ENCODE assay signal across 7 cellular contexts in genomic region chr15:90868261-90868689, GRCh38. TPM values are rescaled to one million over a fixed set of nuclear protein-coding genes. Genes with fewer than 3 reads are reported as not detected.
DNase-seq lines count a peak whose midpoint lies in the region; ATAC-seq and TF ChIP-seq lines count a peak whose summit lies in the region.

Gene FURIN (plus strand): TSS chr15:90868588. CDS start chr15:90875741, 7,153 bp downstream.

- TF ChIP-seq RAD21 in Ishikawa (IDR thresholded peaks at IDR 0.05; ENCODE audit: low read depth), result no peak

- peak within 1 kb of the TSS; percentile 97 for H3K27ac Mint-ChIP-seq in activated CD4-positive, alpha-beta memory T cell treated with anti-CD3 and anti-CD28 coated beads for 36 hours

- TF ChIP-seq CTCF in left ventricle myocardium inferior (IDR thresholded peaks at IDR 0.05; ENCODE audit: borderline replicate concordance) (no peak), spleen (IDR thresholded peaks at IDR 0.05 in 8 of 11, conservative IDR thresholded peaks at IDR 0.05 in 3 of 11) (no peak)

- no peaks in the 10 kb centered on the region for H3K9me3 Mint-ChIP-seq in activated CD4-positive, alpha-beta memory T cell treated with anti-CD3 and anti-CD28 coated beads for 36 hours

- no peak for TF ChIP-seq POLR2A in spleen (IDR thresholded peaks at IDR 0.05)

- H3K27me3 Mint-ChIP-seq in activated CD4-positive, alpha-beta memory T cell treated with anti-CD3 and anti-CD28 coated beads for 36 hours, result no peaks in the 10 kb centered on the region

- no peak within 1 kb of the TSS for H3K4me3 ChIP-seq in left ventricle myocardium inferior
- peak within 1 kb of the TSS in 1 of 8 donors; percentile 93 for H3K4me3 ChIP-seq in spleen

- H3K4me1 ChIP-seq in left ventricle myocardium inferior, result peaks cover 62% of the 10 kb centered on the region
- H3K4me1 ChIP-seq in spleen, result peaks cover 26 to 67% (median 46%) of the 10 kb centered on the region in 6 donors

- peak; percentile 56 for DNase-seq in activated CD4-positive, alpha-beta memory T cell treated with anti-CD3 and anti-CD28 coated beads for 36 hours
- DNase-seq in left ventricle myocardium inferior, result no peak
- no peak for DNase-seq in spleen
- DNase-seq in RKO (ENCODE audit: low spot score), result no peak

- POLR2A ChIA-PET in activated CD4-positive, alpha-beta memory T cell treated with anti-CD3 and anti-CD28 coated beads for 36 hours (lab: Charles Lee), result interaction anchor here (1.1 to 1.8 kb wide), 4 partner anchors 10 to 38 kb away, joined by 4 to 9 read pairs (median 6); no protein-coding TSS in a partner anchor

- H3K4me1 Mint-ChIP-seq in activated CD4-positive, alpha-beta memory T cell treated with anti-CD3 and anti-CD28 coated beads for 36 hours (ENCODE audit: low read depth), result peaks cover 56% of the 10 kb centered on the region

- intact Hi-C loops in activated CD4-positive, alpha-beta memory T cell treated with anti-CD3 and anti-CD28 coated beads for 36 hours (cut with micrococcal nuclease), result loop anchor here (2.0 kb wide), 1 partner anchor 15 kb away; no protein-coding TSS in a partner anchor
- intact Hi-C loops in left ventricle myocardium inferior (cut with micrococcal nuclease) (no loop called here), spleen (cut with DNase I; ENCODE audit: low total_unique reads) (no loop called here)

- WGBS in spleen, 5 donors, result 85 to 95% (median 90%) methylated on average over 5 to 6 of the region's 6 CpGs

- H3K36me3 ChIP-seq in left ventricle myocardium inferior (no peaks in the 10 kb centered on the region), spleen (no peaks in the 10 kb centered on the region)

- H3K9me3 ChIP-seq in left ventricle myocardium inferior (replicated peaks), result no peaks in the 10 kb centered on the region
- H3K9me3 ChIP-seq in spleen, result no peaks in the 10 kb centered on the region

- ATAC-seq in GM18867 (IDR thresholded peaks at IDR 0.05; ENCODE audit: unreplicated experiment) (no peak), GM19452 (IDR thresholded peaks at IDR 0.05; ENCODE audit: unreplicated experiment) (no peak)

- no peak for TF ChIP-seq EP300 in Ishikawa (IDR thresholded peaks at IDR 0.05; ENCODE audit: borderline replicate concordance)

- no peaks in the 10 kb centered on the region for H3K27me3 ChIP-seq in left ventricle myocardium inferior (ENCODE audit: low read depth)
- H3K27me3 ChIP-seq in spleen (replicated peaks in 1 of 7), result no peaks in the 10 kb centered on the region

- H3K27ac ChIP-seq in left ventricle myocardium inferior (replicated peaks) (peak within 1 kb of the TSS; percentile 98), spleen (peak within 1 kb of the TSS; percentile 79 to 98 (median 96))

- H3K36me3 Mint-ChIP-seq in activated CD4-positive, alpha-beta memory T cell treated with anti-CD3 and anti-CD28 coated beads for 36 hours, result peaks cover 34% of the 10 kb centered on the region

- CTCF ChIA-PET in activated CD4-positive, alpha-beta memory T cell treated with anti-CD3 and anti-CD28 coated beads for 36 hours (lab: Charles Lee), result interaction anchor here (0.5 to 1.5 kb wide), 5 partner anchors 18 to 182 kb away, joined by 3 to 6 read pairs (median 3); partner anchors contain the start of gene BLM

- H3K4me3 Mint-ChIP-seq in activated CD4-positive, alpha-beta memory T cell treated with anti-CD3 and anti-CD28 coated beads for 36 hours, result peak within 1 kb of the TSS; percentile 91

TF ChIP-seq in Ishikawa, 13 proteins besides CTCF, POLR2A, EP300 and RAD21:
- TF ChIP-seq TAF1 (IDR thresholded peaks at IDR 0.05; ENCODE audit: low read depth) (no peak), FOXM1 (IDR thresholded peaks at IDR 0.05; ENCODE audit: borderline replicate concordance, low read depth) (no peak), REST (IDR thresholded peaks at IDR 0.05; ENCODE audit: low read depth) (no peak), CREB1 (IDR thresholded peaks at IDR 0.05; ENCODE audit: low read depth) (no peak), EGR1 (IDR thresholded peaks at IDR 0.05) (0 out of 2 replicates have a peak, but pooled peaks have one; percentile 6), ZBTB7A (IDR thresholded peaks at IDR 0.05; ENCODE audit: low read depth) (no peak), NFIC (IDR thresholded peaks at IDR 0.05) (no peak), TCF12 (IDR thresholded peaks at IDR 0.05; ENCODE audit: low read depth) (no peak)
- TF ChIP-seq, protein P1, sequence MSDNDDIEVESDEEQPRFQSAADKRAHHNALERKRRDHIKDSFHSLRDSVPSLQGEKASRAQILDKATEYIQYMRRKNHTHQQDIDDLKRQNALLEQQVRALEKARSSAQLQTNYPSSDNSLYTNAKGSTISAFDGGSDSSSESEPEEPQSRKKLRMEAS (IDR thresholded peaks at IDR 0.05), result no peak
TF ChIP-seq in Ishikawa: peak in this region for 1.

RNA-seq across cellular contexts. Expression of gene FURIN, which starts in this region (rescaled TPM):
- 100 to 1,000 TPM; 576 to 590 TPM for total RNA-seq in activated CD4-positive, alpha-beta memory T cell treated with anti-CD3 and anti-CD28 coated beads for 36 hours
- total RNA-seq in left ventricle myocardium inferior (42.7 TPM), spleen (100 to 1,000 TPM in 2 of 7 donors, 10 to 100 TPM in 5; 62.0 to 139 (median 86.8) TPM)
- polyA plus RNA-seq in spleen, result 10 to 100 TPM in 2 of 3 donors, 1 to 10 TPM in 1; 10.0 to 33.3 (median 10.9) TPM

Comparison
In these comparisons a context has a peak if more than half of its experiments do, and no peak if none do; other contexts are left out.
1. RNA of gene FURIN (total RNA-seq): 576 to 590 TPM in activated CD4-positive, alpha-beta memory T cell treated with anti-CD3 and anti-CD28 coated beads for 36 hours; 62.0 to 139 TPM in spleen and 42.7 TPM in left ventricle myocardium inferior (single experiment); every median in the first group is over 4 times any median in the second.